ENCODE assay signal across 36 cellular contexts in genomic region chrX:106468433-106468832, GRCh38.
"Had no signal": no experiment of that assay in that cellular context is flagged by ENCODE, and none has a peak within 500 bp of the region (broad histone marks: within the 10 kb centered on the region; RNA-seq: fewer than 3 reads in every experiment).

No MANE protein-coding gene starts in this region.

- H3K27ac ChIP-seq: ascending aorta, cardiac muscle cell, WERI-Rb-1 had no signal

- DNase-seq: activated CD4-positive, alpha-beta memory T cell treated with anti-CD3 and anti-CD28 coated beads, Interleukin-2, amount 10 ng/mL, durations not matched to agents 7 days and 5 days; activated CD4-positive, alpha-beta T cell treated with anti-CD3 and anti-CD28 coated beads for 1 hour; activated CD4-positive, alpha-beta T cell treated with anti-CD3 and anti-CD28 coated beads for 36 hours; activated CD4-positive, alpha-beta T cell treated with anti-CD3 and anti-CD28 coated beads for 48 hours; activated CD4-positive, alpha-beta T cell treated with anti-CD3 and anti-CD28 coated beads, Interleukin-2, amount 10 ng/mL, durations not matched to agents 7 days and 5 days; activated CD4-positive, alpha-beta T cell treated with anti-CD3 and anti-CD28 coated beads, Interleukin-2, amount 50 U/mL, for 48 hours; activated CD4-positive, CD25-positive, alpha-beta regulatory T cell; activated CD8-positive, alpha-beta memory T cell treated with anti-CD3 and anti-CD28 coated beads for 24 hours; activated CD8-positive, alpha-beta memory T cell treated with anti-CD3 and anti-CD28 coated beads, Interleukin-2, amount 10 ng/mL, durations not matched to agents 7 days and 5 days; activated CD8-positive, alpha-beta memory T cell treated with anti-CD3 and anti-CD28 coated beads, Interleukin-2, amount 50 U/mL, for 48 hours; activated CD8-positive, alpha-beta T cell treated with anti-CD3 and anti-CD28 coated beads, Interleukin-2, amount 10 ng/mL, durations not matched to agents 7 days and 5 days; activated effector memory CD4-positive, alpha-beta T cell treated with Interleukin-2 at 50 U/mL for 16 hours; activated naive CD4-positive, alpha-beta T cell treated with anti-CD3 and anti-CD28 coated beads, Interleukin-2, amount 10 ng/mL, durations not matched to agents 7 days and 5 days; activated naive CD4-positive, alpha-beta T cell treated with Interleukin-2 at 50 U/mL for 16 hours; activated naive CD8-positive, alpha-beta T cell treated with anti-CD3 and anti-CD28 coated beads, Interleukin-2, amount 10 ng/mL, durations not matched to agents 7 days and 5 days; activated naive CD8-positive, alpha-beta T cell treated with anti-CD3 and anti-CD28 coated beads, Interleukin-2, amount 50 U/mL, for 24 hours; activated T-cell treated with anti-CD3 and anti-CD28 coated beads, Interleukin-2, amount 50 U/mL, for 24 hours; activated T-cell treated with anti-CD3 and anti-CD28 coated beads, Interleukin-2, amount 50 U/mL, for 48 hours; amygdala; anterior cingulate cortex; caudate nucleus; cerebellar nuclear complex; T-helper 1 cell; T-helper 2 cell; T-helper 9 cell; WERI-Rb-1 had no signal

- H3K4me1 Mint-ChIP-seq: activated CD4-positive, alpha-beta memory T cell treated with anti-CD3 and anti-CD28 coated beads, Interleukin-2, amount 10 ng/mL, durations not matched to agents 7 days and 5 days; activated CD4-positive, alpha-beta T cell treated with anti-CD3 and anti-CD28 coated beads for 36 hours; activated CD4-positive, alpha-beta T cell treated with anti-CD3 and anti-CD28 coated beads, Interleukin-2, amount 10 ng/mL, durations not matched to agents 7 days and 5 days; activated CD8-positive, alpha-beta memory T cell treated with anti-CD3 and anti-CD28 coated beads, Interleukin-2, amount 10 ng/mL, durations not matched to agents 7 days and 5 days; activated naive CD4-positive, alpha-beta T cell treated with anti-CD3 and anti-CD28 coated beads, Interleukin-2, amount 10 ng/mL, durations not matched to agents 7 days and 5 days; activated naive CD4-positive, alpha-beta T cell treated with anti-CD3 and anti-CD28 coated beads, Interleukin-2, amount 50 U/mL, for 24 hours; activated naive CD8-positive, alpha-beta T cell treated with anti-CD3 and anti-CD28 coated beads, Interleukin-2, amount 10 ng/mL, durations not matched to agents 7 days and 5 days; activated naive CD8-positive, alpha-beta T cell treated with anti-CD3 and anti-CD28 coated beads, Interleukin-2, amount 50 U/mL, for 24 hours; brain; central memory CD8-positive, alpha-beta T cell; WTC11 had no signal

- H3K9me3 Mint-ChIP-seq: activated CD4-positive, alpha-beta memory T cell treated with anti-CD3 and anti-CD28 coated beads, Interleukin-2, amount 10 ng/mL, durations not matched to agents 7 days and 5 days; activated CD4-positive, alpha-beta T cell treated with anti-CD3 and anti-CD28 coated beads, Interleukin-2, amount 10 ng/mL, durations not matched to agents 7 days and 5 days; activated naive CD4-positive, alpha-beta T cell treated with anti-CD3 and anti-CD28 coated beads, Interleukin-2, amount 10 ng/mL, durations not matched to agents 7 days and 5 days; activated naive CD4-positive, alpha-beta T cell treated with anti-CD3 and anti-CD28 coated beads, Interleukin-2, amount 50 U/mL, for 24 hours; activated naive CD8-positive, alpha-beta T cell treated with anti-CD3 and anti-CD28 coated beads, Interleukin-2, amount 10 ng/mL, durations not matched to agents 7 days and 5 days; activated naive CD8-positive, alpha-beta T cell treated with anti-CD3 and anti-CD28 coated beads, Interleukin-2, amount 50 U/mL, for 24 hours; activated T-cell treated with anti-CD3 and anti-CD28 coated beads, Interleukin-2, amount 50 U/mL, for 24 hours; activated T-helper 2 cell treated with anti-CD3 and anti-CD28 coated beads, Interferon-gamma antibody, Interleukin-2, Interleukin-4, amounts not matched to agents 10 μg/mL and 5 μg/mL and 100 μg/mL, durations not matched to agents 14 hours and 24 hours and 36 hours; central memory CD8-positive, alpha-beta T cell; T-helper 1 cell treated with Interleukin-12 subunit alpha and Interleukin-12 subunit beta and Interleukin-4 antibody, amounts not matched to agents 30 μg/mL and 1 μg/mL, for 36 hours; T-helper 2 cell treated with Interferon-gamma antibody and Interleukin-4, amounts not matched to agents 5 μg/mL and 100 μg/mL, for 36 hours; WTC11 had no signal

- H3K27me3 Mint-ChIP-seq: activated CD4-positive, alpha-beta memory T cell treated with anti-CD3 and anti-CD28 coated beads, Interleukin-2, amount 10 ng/mL, durations not matched to agents 7 days and 5 days; activated CD8-positive, alpha-beta memory T cell treated with anti-CD3 and anti-CD28 coated beads, Interleukin-2, amount 10 ng/mL, durations not matched to agents 7 days and 5 days; activated naive CD4-positive, alpha-beta T cell treated with anti-CD3 and anti-CD28 coated beads, Interleukin-2, amount 50 U/mL, for 24 hours had no signal

- H3K27me3 ChIP-seq: ascending aorta, cardiac muscle cell had no signal

- H3K9me3 ChIP-seq: ascending aorta had no signal

- H3K27ac Mint-ChIP-seq: activated CD4-positive, alpha-beta memory T cell treated with anti-CD3 and anti-CD28 coated beads, Interleukin-2, amount 10 ng/mL, durations not matched to agents 7 days and 5 days; activated CD4-positive, alpha-beta T cell treated with anti-CD3 and anti-CD28 coated beads for 36 hours; activated CD4-positive, alpha-beta T cell treated with anti-CD3 and anti-CD28 coated beads, Interleukin-2, amount 10 ng/mL, durations not matched to agents 7 days and 5 days; activated CD8-positive, alpha-beta memory T cell treated with anti-CD3 and anti-CD28 coated beads, Interleukin-2, amount 10 ng/mL, durations not matched to agents 7 days and 5 days; activated CD8-positive, alpha-beta T cell treated with anti-CD3 and anti-CD28 coated beads, Interleukin-2, amount 10 ng/mL, durations not matched to agents 7 days and 5 days; activated naive CD4-positive, alpha-beta T cell treated with anti-CD3 and anti-CD28 coated beads, Interleukin-2, amount 10 ng/mL, durations not matched to agents 7 days and 5 days; activated naive CD4-positive, alpha-beta T cell treated with anti-CD3 and anti-CD28 coated beads, Interleukin-2, amount 50 U/mL, for 24 hours; activated naive CD8-positive, alpha-beta T cell; activated naive CD8-positive, alpha-beta T cell treated with anti-CD3 and anti-CD28 coated beads, Interleukin-2, amount 10 ng/mL, durations not matched to agents 7 days and 5 days; activated naive CD8-positive, alpha-beta T cell treated with anti-CD3 and anti-CD28 coated beads, Interleukin-2, amount 50 U/mL, for 24 hours; activated T-cell treated with anti-CD3 and anti-CD28 coated beads, Interleukin-2, amount 50 U/mL, for 24 hours; activated T-helper 2 cell treated with anti-CD3 and anti-CD28 coated beads, Interferon-gamma antibody, Interleukin-2, Interleukin-4, amounts not matched to agents 10 μg/mL and 5 μg/mL and 100 μg/mL, durations not matched to agents 14 hours and 24 hours and 36 hours; brain; T-helper 1 cell treated with Interleukin-12 subunit alpha and Interleukin-12 subunit beta and Interleukin-4 antibody, amounts not matched to agents 30 μg/mL and 1 μg/mL, for 36 hours; T-helper 2 cell treated with Interferon-gamma antibody and Interleukin-4, amounts not matched to agents 5 μg/mL and 100 μg/mL, for 36 hours; WTC11 had no signal

- H3K4me1 ChIP-seq: ascending aorta had no signal

- H3K4me3 ChIP-seq: ascending aorta, cardiac muscle cell had no signal

- H3K4me3 Mint-ChIP-seq: activated CD4-positive, alpha-beta memory T cell treated with anti-CD3 and anti-CD28 coated beads, Interleukin-2, amount 10 ng/mL, durations not matched to agents 7 days and 5 days; activated CD4-positive, alpha-beta T cell treated with anti-CD3 and anti-CD28 coated beads for 36 hours; activated CD4-positive, alpha-beta T cell treated with anti-CD3 and anti-CD28 coated beads, Interleukin-2, amount 10 ng/mL, durations not matched to agents 7 days and 5 days; activated CD8-positive, alpha-beta memory T cell treated with anti-CD3 and anti-CD28 coated beads, Interleukin-2, amount 10 ng/mL, durations not matched to agents 7 days and 5 days; activated CD8-positive, alpha-beta T cell treated with anti-CD3 and anti-CD28 coated beads, Interleukin-2, amount 10 ng/mL, durations not matched to agents 7 days and 5 days; activated naive CD4-positive, alpha-beta T cell treated with anti-CD3 and anti-CD28 coated beads, Interleukin-2, amount 10 ng/mL, durations not matched to agents 7 days and 5 days; activated naive CD4-positive, alpha-beta T cell treated with anti-CD3 and anti-CD28 coated beads, Interleukin-2, amount 50 U/mL, for 24 hours; activated naive CD8-positive, alpha-beta T cell; activated naive CD8-positive, alpha-beta T cell treated with anti-CD3 and anti-CD28 coated beads, Interleukin-2, amount 10 ng/mL, durations not matched to agents 7 days and 5 days; activated naive CD8-positive, alpha-beta T cell treated with anti-CD3 and anti-CD28 coated beads, Interleukin-2, amount 50 U/mL, for 24 hours; activated T-cell treated with anti-CD3 and anti-CD28 coated beads, Interleukin-2, amount 50 U/mL, for 24 hours; brain; central memory CD8-positive, alpha-beta T cell; T-helper 1 cell treated with Interleukin-12 subunit alpha and Interleukin-12 subunit beta and Interleukin-4 antibody, amounts not matched to agents 30 μg/mL and 1 μg/mL, for 36 hours; T-helper 2 cell treated with Interferon-gamma antibody and Interleukin-4, amounts not matched to agents 5 μg/mL and 100 μg/mL, for 36 hours; WTC11 had no signal

- H3K36me3 Mint-ChIP-seq: activated CD8-positive, alpha-beta memory T cell treated with anti-CD3 and anti-CD28 coated beads, Interleukin-2, amount 10 ng/mL, durations not matched to agents 7 days and 5 days; activated naive CD4-positive, alpha-beta T cell treated with anti-CD3 and anti-CD28 coated beads, Interleukin-2, amount 10 ng/mL, durations not matched to agents 7 days and 5 days; activated naive CD4-positive, alpha-beta T cell treated with anti-CD3 and anti-CD28 coated beads, Interleukin-2, amount 50 U/mL, for 24 hours; activated naive CD8-positive, alpha-beta T cell; activated naive CD8-positive, alpha-beta T cell treated with anti-CD3 and anti-CD28 coated beads, Interleukin-2, amount 10 ng/mL, durations not matched to agents 7 days and 5 days; brain; WTC11 had no signal

- H3K36me3 ChIP-seq: ascending aorta, cardiac muscle cell, WERI-Rb-1 had no signal
